22 cellular contexts compared by ENCODE assay signal in the genomic region with DNA sequence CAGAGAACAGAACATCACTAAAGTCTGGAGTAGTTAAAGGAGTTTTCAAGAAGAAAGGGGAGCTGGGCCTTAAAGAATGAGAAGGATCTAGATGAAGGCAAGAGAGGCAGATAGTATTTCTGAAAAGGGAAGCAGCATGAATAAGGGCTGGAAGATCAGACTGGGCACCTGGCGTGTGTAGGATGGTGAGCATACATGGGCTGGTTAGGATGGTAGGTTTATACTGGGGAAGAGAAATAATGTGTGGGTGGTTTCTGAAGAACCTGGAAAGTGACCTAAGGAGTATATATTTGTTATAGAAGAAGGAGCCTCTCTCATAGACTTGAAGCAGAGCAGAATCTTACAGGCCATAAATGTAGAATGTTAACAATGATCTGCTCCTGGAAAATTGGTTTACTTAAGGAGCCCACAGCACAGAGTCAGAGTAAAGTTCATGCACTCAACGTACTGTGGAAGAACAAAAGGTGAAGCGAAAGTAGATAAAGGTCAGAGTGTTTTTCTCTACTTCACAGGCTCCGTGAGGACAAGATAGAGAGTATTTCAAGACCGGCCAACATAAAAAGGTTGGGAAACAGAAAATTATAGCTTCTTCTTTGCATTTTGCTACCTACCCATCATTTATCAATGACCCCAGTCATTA. TPM values are rescaled to one million over a fixed set of nuclear protein-coding genes. Genes with fewer than 3 reads are reported as not detected.
DNase-seq lines count a peak whose midpoint lies in the region; ATAC-seq and TF ChIP-seq lines count a peak whose summit lies in the region.
"Had no signal": no experiment of that assay in that cellular context is flagged by ENCODE, and none has a peak within 500 bp of the region (broad histone marks: within the 10 kb centered on the region; RNA-seq: fewer than 3 reads in every experiment).

No MANE protein-coding gene starts in this region.

- H3K27ac Mint-ChIP-seq in progenitor cell of endocrine pancreas: peak overlapping the region; percentile 21
- H3K27ac Mint-ChIP-seq in T-helper 17 cell: no peak overlapping the region
- H3K27ac Mint-ChIP-seq: CD14-positive monocyte, HFFc6 had no signal

- H3K4me3 Mint-ChIP-seq in progenitor cell of endocrine pancreas (ENCODE audit: low read depth) (no peak overlapping the region), T-helper 17 cell (no peak overlapping the region)
- H3K4me3 Mint-ChIP-seq: CD14-positive monocyte; CD4-positive, alpha-beta memory T cell; HFFc6; IgD-negative memory B cell had no signal

- intact Hi-C loops in ascending aorta (cut with DNase I): no loop called here

- H3K9me3 ChIP-seq in T-helper 17 cell (ENCODE audit: control insufficient read depth, low read length, poor library complexity, severe bottlenecking) (no peaks in the 10 kb centered on the region), ascending aorta (peaks cover 0 to 7% of the 10 kb centered on the region in 2 donors)
- H3K9me3 ChIP-seq: A549 had no signal

- H3K36me3 ChIP-seq in ascending aorta: no peaks in the 10 kb centered on the region

- H3K27ac ChIP-seq in ascending aorta: no peak overlapping the region
- H3K27ac ChIP-seq: 22Rv1, A549, BLaER1 had no signal

- ATAC-seq in T-helper 17 cell (no peak), GM21717 (IDR thresholded peaks at IDR 0.05; ENCODE audit: unreplicated experiment) (no peak)
- ATAC-seq: A549, HCT116, HepG2 had no signal

- H3K4me1 Mint-ChIP-seq in progenitor cell of endocrine pancreas (ENCODE audit: low read depth) (peaks cover 7% of the 10 kb centered on the region), T-helper 17 cell (no peaks in the 10 kb centered on the region)
- H3K4me1 Mint-ChIP-seq: CD14-positive monocyte had no signal

- DNase-seq in NCI-H2227 (lab: John Stamatoyannopoulos, UW; ENCODE audit: unreplicated experiment) (peak; percentile 15), NCI-H2227 treated with DMSO at 0.1 percent for 48 hours (lab: John Stamatoyannopoulos, UW) (no peak), fibroblast of villous mesenchyme (ENCODE audit: low read depth) (peak; percentile 81), progenitor cell of endocrine pancreas (ENCODE audit: low spot score, unreplicated experiment) (no peak), T-helper 17 cell (no peak), ascending aorta (ENCODE audit: low spot score in 2 of 2) (no peak)
- DNase-seq: AML-193; Calu3; CD4-positive, alpha-beta memory T cell; DMS79 treated with DMSO at 0.1 percent for 48 hours; GF-D8; GOT3; H7; HFFc6 had no signal

- no peaks in the 10 kb centered on the region for H3K27me3 Mint-ChIP-seq in progenitor cell of endocrine pancreas
- H3K27me3 Mint-ChIP-seq in T-helper 17 cell: no peaks in the 10 kb centered on the region
- H3K27me3 Mint-ChIP-seq: CD4-positive, alpha-beta memory T cell had no signal

- H3K9me3 Mint-ChIP-seq in progenitor cell of endocrine pancreas (ENCODE audit: low read depth): peaks cover 23% of the 10 kb centered on the region
- H3K9me3 Mint-ChIP-seq: HFFc6 had no signal

- H3K27me3 ChIP-seq in ascending aorta: no peaks in the 10 kb centered on the region

- H3K36me3 Mint-ChIP-seq in progenitor cell of endocrine pancreas (ENCODE audit: insufficient read depth): peaks cover 10% of the 10 kb centered on the region
- H3K36me3 Mint-ChIP-seq in T-helper 17 cell (ENCODE audit: low read depth): no peaks in the 10 kb centered on the region

- H3K4me1 ChIP-seq in ascending aorta: no peaks in the 10 kb centered on the region
- H3K4me1 ChIP-seq: A549, BLaER1 had no signal

- H3K4me3 ChIP-seq in fibroblast of villous mesenchyme (ENCODE audit: low read depth, low read length) (no peak overlapping the region), ascending aorta (no peak overlapping the region)
- H3K4me3 ChIP-seq: A549, BLaER1 had no signal

- TF ChIP-seq CTCF in fibroblast of villous mesenchyme (IDR thresholded peaks at IDR 0.05; ENCODE audit: insufficient read depth, low read depth, low read length) (no peak), progenitor cell of endocrine pancreas (IDR thresholded peaks at IDR 0.05; ENCODE audit: unreplicated experiment) (no peak), ascending aorta (IDR thresholded peaks at IDR 0.05) (no peak)

RNA-seq across cellular contexts. Expression of gene MBNL3, which starts 35.8 kb away (rescaled TPM):
- total RNA-seq in fibroblast of villous mesenchyme (3.9 and 4.3 TPM in 2 replicates), progenitor cell of endocrine pancreas (8.2 and 9.7 TPM in 2 replicates), T-helper 17 cell (10 to 100 TPM; 32.5 to 34.1 TPM), ascending aorta (3.1 TPM)

Comparison
In these comparisons a context has a peak if more than half of its experiments do, and no peak if none do; other contexts are left out.
1. DNase-seq: peak in NCI-H2227 (single experiment) and fibroblast of villous mesenchyme (single experiment); none in NCI-H2227 treated with DMSO at 0.1 percent for 48 hours (single experiment), progenitor cell of endocrine pancreas (single experiment), T-helper 17 cell (0 of 3) and ascending aorta (0 of 2).